Comparison of ENCODE assay signal across 1 cellular context in genomic region chr17:81833921-81834830, GRCh38.
TF ChIP-seq lines count a peak whose summit lies in the region.

No MANE protein-coding gene starts in this region.

TF ChIP-seq in endothelial cell of umbilical vein, 7 proteins besides CTCF, POLR2A, EP300 and RAD21:
- TF ChIP-seq FOS (IDR thresholded peaks at IDR 0.05; ENCODE audit: borderline replicate concordance, insufficient read depth, low read length), result no peak
- no peak for TF ChIP-seq MAX (IDR thresholded peaks at IDR 0.05; ENCODE audit: insufficient read depth, insufficient read length)
- TF ChIP-seq JUN (IDR thresholded peaks at IDR 0.05; ENCODE audit: borderline replicate concordance, insufficient read depth, insufficient read length, low read depth), result no peak
- no peak for TF ChIP-seq MYC (IDR thresholded peaks at IDR 0.05; ENCODE audit: low read depth, low read length)
- no peak for TF ChIP-seq EZH2 (IDR thresholded peaks at IDR 0.05; ENCODE audit: borderline replicate concordance, low read depth, low read length, severe bottlenecking)
- no peak for TF ChIP-seq POLR2AphosphoS5 (IDR thresholded peaks at IDR 0.05; ENCODE audit: insufficient read depth, low read depth, low read length)
- TF ChIP-seq GATA2 (IDR thresholded peaks at IDR 0.05; ENCODE audit: insufficient read depth, insufficient read length, low read depth, low read length), result no peak
